Comparison of ENCODE assay signal across 1 cellular context in the genomic region with DNA sequence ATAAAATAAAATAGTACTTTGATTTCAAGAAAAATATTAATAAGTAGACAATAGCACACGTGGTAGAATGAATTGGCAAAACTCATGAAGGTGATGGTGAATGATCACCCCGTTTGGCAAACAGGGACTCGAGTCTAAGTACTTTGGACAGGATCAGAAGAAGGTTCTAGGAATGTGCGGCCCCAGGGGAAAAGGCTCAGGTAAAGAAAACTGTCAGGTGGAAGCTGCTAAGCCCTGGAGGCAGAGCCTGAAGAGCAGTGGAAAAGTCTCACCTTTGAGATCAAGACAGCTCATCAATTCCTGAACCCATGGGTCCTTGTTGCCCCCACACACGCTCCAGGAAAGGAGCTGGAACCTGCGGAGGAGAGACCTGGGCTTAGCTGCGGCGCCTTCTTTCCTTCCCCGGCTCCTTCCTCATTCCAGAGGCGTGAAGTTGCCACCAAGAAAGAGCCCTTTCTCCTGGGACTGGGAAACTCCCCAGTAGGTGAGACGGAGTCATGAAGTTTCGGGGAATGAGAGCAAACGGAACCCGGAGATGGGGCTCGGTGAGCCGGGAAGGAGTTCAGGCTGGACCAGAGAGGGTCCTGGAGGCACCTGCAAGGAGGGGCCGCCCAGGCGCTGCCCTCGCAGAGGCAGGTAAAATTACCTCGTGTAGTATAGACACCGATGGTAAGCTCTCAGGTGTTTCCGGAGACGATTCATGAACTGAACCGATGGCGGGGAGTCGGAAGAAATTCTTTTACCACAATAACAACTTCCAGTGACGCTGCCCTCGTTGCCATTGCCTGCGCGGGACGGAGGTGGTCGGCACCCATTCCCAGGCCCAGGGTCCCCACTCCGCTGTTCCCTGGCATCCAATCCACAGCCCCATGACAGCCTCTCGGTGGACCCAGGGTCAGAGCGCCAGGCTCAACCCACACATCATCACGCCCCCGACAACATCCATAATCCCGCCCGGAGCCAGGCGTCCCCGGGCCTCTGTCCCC.
TF ChIP-seq lines count a peak whose summit lies in the region.

No MANE protein-coding gene starts in this region.

TF ChIP-seq in HepG2, 621 proteins besides CTCF, POLR2A, EP300 and RAD21 (continued from another document):
- TF ChIP-seq, protein P1, sequence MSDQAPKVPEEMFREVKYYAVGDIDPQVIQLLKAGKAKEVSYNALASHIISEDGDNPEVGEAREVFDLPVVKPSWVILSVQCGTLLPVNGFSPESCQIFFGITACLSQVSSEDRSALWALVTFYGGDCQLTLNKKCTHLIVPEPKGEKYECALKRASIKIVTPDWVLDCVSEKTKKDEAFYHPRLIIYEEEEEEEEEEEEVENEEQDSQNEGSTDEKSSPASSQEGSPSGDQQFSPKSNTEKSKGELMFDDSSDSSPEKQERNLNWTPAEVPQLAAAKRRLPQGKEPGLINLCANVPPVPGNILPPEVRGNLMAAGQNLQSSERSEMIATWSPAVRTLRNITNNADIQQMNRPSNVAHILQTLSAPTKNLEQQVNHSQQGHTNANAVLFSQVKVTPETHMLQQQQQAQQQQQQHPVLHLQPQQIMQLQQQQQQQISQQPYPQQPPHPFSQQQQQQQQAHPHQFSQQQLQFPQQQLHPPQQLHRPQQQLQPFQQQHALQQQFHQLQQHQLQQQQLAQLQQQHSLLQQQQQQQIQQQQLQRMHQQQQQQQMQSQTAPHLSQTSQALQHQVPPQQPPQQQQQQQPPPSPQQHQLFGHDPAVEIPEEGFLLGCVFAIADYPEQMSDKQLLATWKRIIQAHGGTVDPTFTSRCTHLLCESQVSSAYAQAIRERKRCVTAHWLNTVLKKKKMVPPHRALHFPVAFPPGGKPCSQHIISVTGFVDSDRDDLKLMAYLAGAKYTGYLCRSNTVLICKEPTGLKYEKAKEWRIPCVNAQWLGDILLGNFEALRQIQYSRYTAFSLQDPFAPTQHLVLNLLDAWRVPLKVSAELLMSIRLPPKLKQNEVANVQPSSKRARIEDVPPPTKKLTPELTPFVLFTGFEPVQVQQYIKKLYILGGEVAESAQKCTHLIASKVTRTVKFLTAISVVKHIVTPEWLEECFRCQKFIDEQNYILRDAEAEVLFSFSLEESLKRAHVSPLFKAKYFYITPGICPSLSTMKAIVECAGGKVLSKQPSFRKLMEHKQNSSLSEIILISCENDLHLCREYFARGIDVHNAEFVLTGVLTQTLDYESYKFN (CRISPR knock-in tag; conservative IDR thresholded peaks at IDR 0.05), result no peak
- TF ChIP-seq, protein P2, sequence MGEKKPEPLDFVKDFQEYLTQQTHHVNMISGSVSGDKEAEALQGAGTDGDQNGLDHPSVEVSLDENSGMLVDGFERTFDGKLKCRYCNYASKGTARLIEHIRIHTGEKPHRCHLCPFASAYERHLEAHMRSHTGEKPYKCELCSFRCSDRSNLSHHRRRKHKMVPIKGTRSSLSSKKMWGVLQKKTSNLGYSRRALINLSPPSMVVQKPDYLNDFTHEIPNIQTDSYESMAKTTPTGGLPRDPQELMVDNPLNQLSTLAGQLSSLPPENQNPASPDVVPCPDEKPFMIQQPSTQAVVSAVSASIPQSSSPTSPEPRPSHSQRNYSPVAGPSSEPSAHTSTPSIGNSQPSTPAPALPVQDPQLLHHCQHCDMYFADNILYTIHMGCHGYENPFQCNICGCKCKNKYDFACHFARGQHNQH (CRISPR knock-in tag; IDR thresholded peaks at IDR 0.05), result no peak
- TF ChIP-seq, protein P3, sequence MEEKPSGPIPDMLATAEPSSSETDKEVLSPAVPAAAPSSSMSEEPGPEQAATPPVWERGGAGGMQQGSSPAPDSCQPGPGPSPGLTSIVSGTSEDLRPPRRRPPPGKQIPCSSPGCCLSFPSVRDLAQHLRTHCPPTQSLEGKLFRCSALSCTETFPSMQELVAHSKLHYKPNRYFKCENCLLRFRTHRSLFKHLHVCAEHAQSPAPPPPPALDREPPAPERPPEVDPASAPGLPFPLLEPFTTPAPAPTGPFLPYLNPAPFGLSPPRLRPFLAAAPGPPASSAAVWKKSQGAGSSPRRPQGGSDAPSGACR (CRISPR knock-in tag; IDR thresholded peaks at IDR 0.05), result no peak
- no peak for TF ChIP-seq CBX2 (IDR thresholded peaks at IDR 0.05; ENCODE audit: low read depth, low read length)
- TF ChIP-seq CBX2 (CRISPR knock-in tag; IDR thresholded peaks at IDR 0.05; ENCODE audit: low read depth), result no peak
- TF ChIP-seq POLR2G (IDR thresholded peaks at IDR 0.05; ENCODE audit: low read depth, low read length), result no peak
- no peak; the same call in 1 of the 2 replicates for TF ChIP-seq ZNF44 (CRISPR knock-in tag; IDR thresholded peaks at IDR 0.05)
- no peak for TF ChIP-seq ZNF564 (CRISPR knock-in tag; IDR thresholded peaks at IDR 0.05)
- no peak for TF ChIP-seq HNRNPK (IDR thresholded peaks at IDR 0.05; ENCODE audit: low read depth, low read length, poor library complexity, severe bottlenecking)
